In the genomic region with DNA sequence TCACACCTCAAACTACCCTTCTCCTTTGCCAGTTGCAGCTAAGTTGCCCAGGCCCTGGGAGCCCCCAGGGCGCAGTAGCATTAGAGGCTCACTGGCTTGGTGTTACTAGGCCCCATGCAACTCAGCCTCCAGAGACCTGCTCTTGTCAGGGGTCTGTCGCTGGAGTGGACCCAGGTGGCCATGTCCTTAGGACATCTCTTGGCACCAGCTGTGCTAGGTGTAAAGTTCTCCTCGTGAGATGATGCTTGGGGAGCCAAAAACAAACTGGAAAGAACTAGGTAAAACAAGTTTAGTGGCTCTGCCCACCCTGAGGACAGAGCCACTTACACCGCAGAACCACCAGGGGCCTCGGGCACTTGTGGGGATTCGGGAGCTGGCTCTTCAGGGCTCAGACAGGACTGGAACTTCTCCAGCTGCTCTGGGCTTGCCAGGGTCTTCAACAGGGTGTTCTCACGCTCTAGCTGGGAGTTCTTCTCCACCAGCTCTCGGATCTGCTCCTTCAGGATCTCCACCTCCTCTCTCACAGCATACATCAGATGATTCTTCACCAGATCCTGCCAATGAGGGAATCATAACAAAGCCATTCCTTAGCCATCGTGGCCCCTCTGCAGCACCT, we compare ENCODE assay signal across 9 cellular contexts.
DNase-seq lines count a peak whose midpoint lies in the region; ATAC-seq, FAIRE-seq and TF ChIP-seq lines count a peak whose summit lies in the region.
"Had no signal": no experiment of that assay in that cellular context is flagged by ENCODE, and none has a peak within 500 bp of the region (broad histone marks: within the 10 kb centered on the region; RNA-seq: fewer than 3 reads in every experiment).

No MANE protein-coding gene starts in this region.

- no peak for ATAC-seq in activated B cell treated with CpG ODN at 0.5 μM for 24 hours (ENCODE audit: low read depth)
- no peak for ATAC-seq in HG03378 (IDR thresholded peaks at IDR 0.05; ENCODE audit: unreplicated experiment)

- H3K27ac ChIP-seq in esophagus muscularis mucosa (replicated peaks in 1 of 4) (peak overlapping the region; percentile 94 to 97 (median 96)), sigmoid colon (peak overlapping the region; percentile 91 to 98 (median 94))

- CTCF ChIA-PET in activated B cell treated with CpG ODN at 0.5 μM for 24 hours (lab: Charles Lee), result interaction anchor here (0.8 kb wide), 1 partner anchor 40 kb away, joined by 3 read pairs; no protein-coding TSS in a partner anchor

- no peaks in the 10 kb centered on the region for H3K9me3 Mint-ChIP-seq in activated B cell treated with CpG ODN at 0.5 μM for 24 hours

- TF ChIP-seq POLR2A in esophagus muscularis mucosa (IDR thresholded peaks at IDR 0.05; ENCODE audit: low read depth) (no peak), sigmoid colon (IDR thresholded peaks at IDR 0.05) (no peak)

- H3K27ac Mint-ChIP-seq in activated B cell treated with CpG ODN at 0.5 μM for 24 hours, result peak overlapping the region; percentile 99

- TF ChIP-seq EP300 in esophagus muscularis mucosa (IDR thresholded peaks at IDR 0.05), result no peak
- no peak for TF ChIP-seq EP300 in sigmoid colon (IDR thresholded peaks at IDR 0.05)

- TF ChIP-seq CTCF in GM12865 (IDR thresholded peaks at IDR 0.05; ENCODE audit: insufficient read depth, low read depth, low read length, missing control alignments) (peak; percentile 6), activated B cell treated with CpG ODN at 0.5 μM for 24 hours (IDR thresholded peaks at IDR 0.05) (no peak), esophagus muscularis mucosa (IDR thresholded peaks at IDR 0.05) (peak in 1 of 3 experiments; percentile 33), sigmoid colon (IDR thresholded peaks at IDR 0.05) (peak in 1 of 4 experiments; percentile 11)

- H3K9me3 ChIP-seq in esophagus muscularis mucosa (no peaks in the 10 kb centered on the region), sigmoid colon (no peaks in the 10 kb centered on the region)

- H3K27me3 ChIP-seq in esophagus muscularis mucosa (no peaks in the 10 kb centered on the region), sigmoid colon (no peaks in the 10 kb centered on the region)

- DNase-seq in GM12865 (ENCODE audit: low read depth), result no peak
- DNase-seq in activated B cell treated with CpG ODN at 0.5 μM for 24 hours, result peak; percentile 20
- no peak for DNase-seq in esophagus muscularis mucosa (ENCODE audit: extremely low spot score)
- no peak for DNase-seq in sigmoid colon
- DNase-seq in frontal cortex (ENCODE audit: low spot score in 2 of 2), result no peak
- no peak for DNase-seq in UCSD-AML1 (lab: John Stamatoyannopoulos, UW; ENCODE audit: unreplicated experiment)
- DNase-seq in epidermal melanocyte (ENCODE audit: insufficient read length, low spot score), result no peak
- DNase-seq: stimulated activated CD4-positive, alpha-beta T cell treated with anti-CD3 and anti-CD28 coated beads, Interleukin-15, amount 100 ng/mL, for 24 hours had no signal

- peaks cover 76% of the 10 kb centered on the region for H3K4me1 Mint-ChIP-seq in activated B cell treated with CpG ODN at 0.5 μM for 24 hours

- POLR2A ChIA-PET in activated B cell treated with CpG ODN at 0.5 μM for 24 hours (lab: Charles Lee), result interaction anchor here (1.6 to 12.9 kb wide), 6 partner anchors 10 to 62 kb away, joined by 3 to 440 read pairs (median 13); partner anchors contain the start of genes NCBP2L and TSC22D3

- H3K27me3 Mint-ChIP-seq in activated B cell treated with CpG ODN at 0.5 μM for 24 hours, result no peaks in the 10 kb centered on the region

- H3K4me1 ChIP-seq in esophagus muscularis mucosa, result peaks cover 18 to 65% (median 55%) of the 10 kb centered on the region in 4 donors
- peaks cover 0 to 57% (median 35%) of the 10 kb centered on the region in 4 donors for H3K4me1 ChIP-seq in sigmoid colon

- intact Hi-C loops in activated B cell treated with CpG ODN at 0.5 μM for 24 hours (cut with micrococcal nuclease) (no loop called here), esophagus muscularis mucosa (cut with DNase I) (no loop called here), sigmoid colon (cut with DNase I) (loop anchor here (10.0 kb wide), 1 partner anchor 820 kb away; no protein-coding TSS in a partner anchor)

- FAIRE-seq in frontal cortex (lab: Jason Lieb, UNC), result no peak

- H3K4me3 ChIP-seq in GM12865 (ENCODE audit: low read depth, low read length) (peak overlapping the region; percentile 78; the same call in 1 of the 2 replicates), esophagus muscularis mucosa (peak overlapping the region; percentile 71 to 87 (median 73)), sigmoid colon (peak overlapping the region; percentile 67 to 86 (median 78))

- H3K36me3 ChIP-seq in esophagus muscularis mucosa, result peaks cover 16 to 28% (median 22%) of the 10 kb centered on the region in 4 donors
- H3K36me3 ChIP-seq in sigmoid colon, result peaks cover 13 to 33% (median 16%) of the 10 kb centered on the region in 4 donors

- WGBS in esophagus muscularis mucosa, result 66% methylated on average over 4 of the region's 9 CpGs
- 85 to 86% methylated on average over 9 of the region's 9 CpGs for WGBS in sigmoid colon, 2 donors

- peaks cover 30% of the 10 kb centered on the region for H3K36me3 Mint-ChIP-seq in activated B cell treated with CpG ODN at 0.5 μM for 24 hours (ENCODE audit: low read depth)

- H3K4me3 Mint-ChIP-seq in activated B cell treated with CpG ODN at 0.5 μM for 24 hours, result peak overlapping the region; percentile 94
